In genomic region chr20:10673176-10673830, GRCh38 we compare ENCODE assay signal across 8 cellular contexts. TPM values are rescaled to one million over a fixed set of nuclear protein-coding genes. Genes with fewer than 3 reads are reported as not detected.
DNase-seq lines count a peak whose midpoint lies in the region; ATAC-seq and TF ChIP-seq lines count a peak whose summit lies in the region.

No MANE protein-coding gene starts in this region.

- DNase-seq in AG20443 (ENCODE audit: low spot score): peak; percentile 59
- DNase-seq in GM23338 (ENCODE audit: low spot score): peak; percentile 83
- DNase-seq in RPMI8226: peak; percentile 60
- peak; percentile 42 for DNase-seq in colonic mucosa
- peak; percentile 44 to 92 for DNase-seq in left lung
- DNase-seq in activated gamma-delta T cell (lab: John Stamatoyannopoulos, UW): no peak
- no peak for DNase-seq in NCI-H1048 (lab: John Stamatoyannopoulos, UW)

- H2AFZ ChIP-seq in GM23338: no peak overlapping the region

- H3K9ac ChIP-seq in colonic mucosa (ENCODE audit: low read depth in 2 of 2, low read length in 2 of 2) (peak overlapping the region; percentile 90 to 99), subcutaneous abdominal adipose tissue (ENCODE audit: low read length in 5 of 5) (peak overlapping the region in 4 of 5 donors; percentile 82 to 92 (median 88))

- H3K4me1 ChIP-seq in GM23338 (ENCODE audit: insufficient read depth): peaks cover 38% of the 10 kb centered on the region
- no peaks in the 10 kb centered on the region for H3K4me1 ChIP-seq in colonic mucosa
- peaks cover 9 to 55% of the 10 kb centered on the region in 2 donors for H3K4me1 ChIP-seq in left lung
- H3K4me1 ChIP-seq in subcutaneous abdominal adipose tissue (ENCODE audit: control insufficient read depth in 5 of 5, insufficient read depth in 5 of 5, low read length in 5 of 5): peaks cover 7 to 51% (median 41%) of the 10 kb centered on the region in 5 donors

- H3K27me3 Mint-ChIP-seq in GM23338 (ENCODE audit: insufficient read depth, low read depth, poor library complexity): peaks cover 20% of the 10 kb centered on the region

- H3K9me3 Mint-ChIP-seq in GM23338: no peaks in the 10 kb centered on the region

- H3K27me3 ChIP-seq in GM23338 (ENCODE audit: insufficient read depth) (peaks cover 8% of the 10 kb centered on the region; the same call in 1 of the 2 replicates), colonic mucosa (no peaks in the 10 kb centered on the region), left lung (peaks cover 0 to 11% of the 10 kb centered on the region in 2 donors), subcutaneous abdominal adipose tissue (ENCODE audit: control insufficient read depth in 5 of 5, insufficient read depth in 4 of 5, low read length in 5 of 5) (no peaks in the 10 kb centered on the region)

- no peak for TF ChIP-seq CTCF in GM23338 (conservative IDR thresholded peaks at IDR 0.05; ENCODE audit: low read depth in 2 of 2)
- TF ChIP-seq CTCF in colonic mucosa (IDR thresholded peaks at IDR 0.05): no peak
- no peak for TF ChIP-seq CTCF in left lung (IDR thresholded peaks at IDR 0.05)

- peak overlapping the region; percentile 98 for H3K27ac Mint-ChIP-seq in GM23338

- 0 out of 2 replicates have a peak, but pooled peaks cover 5% of the 10 kb centered on the region for H3F3A ChIP-seq in GM23338 (replicated peaks; ENCODE audit: low read depth)

- peaks cover 20% of the 10 kb centered on the region for H3K36me3 Mint-ChIP-seq in GM23338 (ENCODE audit: low read depth)

- no peaks in the 10 kb centered on the region for H3K9me2 ChIP-seq in GM23338 (ENCODE audit: insufficient read depth)

- H4K20me1 ChIP-seq in GM23338 (replicated peaks; ENCODE audit: insufficient read depth): no peaks in the 10 kb centered on the region

- peak; percentile 10 for ATAC-seq in GM23338
- peak; percentile 7 for ATAC-seq in left lung

- H3K4me3 Mint-ChIP-seq in GM23338: peak overlapping the region; percentile 94

- H3K4me3 ChIP-seq in GM23338: peak overlapping the region; percentile 92
- H3K4me3 ChIP-seq in colonic mucosa: peak overlapping the region; percentile 77
- peak overlapping the region; percentile 73 to 82 for H3K4me3 ChIP-seq in left lung
- peak overlapping the region; percentile 74 to 96 (median 94) for H3K4me3 ChIP-seq in subcutaneous abdominal adipose tissue (ENCODE audit: low read depth in 1 of 5, low read length in 5 of 5)

- H3K9me3 ChIP-seq in colonic mucosa (no peaks in the 10 kb centered on the region), left lung (no peaks in the 10 kb centered on the region), subcutaneous abdominal adipose tissue (ENCODE audit: control insufficient read depth in 5 of 5, low read length in 5 of 5) (no peaks in the 10 kb centered on the region)

- H3K4me1 Mint-ChIP-seq in GM23338: peaks cover 45% of the 10 kb centered on the region

- peak overlapping the region; percentile 82 for H3K27ac ChIP-seq in GM23338 (ENCODE audit: low read depth)
- peak overlapping the region; percentile 100 for H3K27ac ChIP-seq in colonic mucosa
- H3K27ac ChIP-seq in left lung: peak overlapping the region; percentile 98 to 99
- peak overlapping the region; percentile 93 for H3K27ac ChIP-seq in subcutaneous abdominal adipose tissue (ENCODE audit: low read depth, low read length)

- H3K36me3 ChIP-seq in GM23338 (ENCODE audit: insufficient read depth): no peaks in the 10 kb centered on the region
- no peaks in the 10 kb centered on the region for H3K36me3 ChIP-seq in colonic mucosa
- peaks cover 0 to 8% of the 10 kb centered on the region in 2 donors for H3K36me3 ChIP-seq in left lung
- peaks cover 1 to 8% (median 5%) of the 10 kb centered on the region in 5 donors for H3K36me3 ChIP-seq in subcutaneous abdominal adipose tissue (ENCODE audit: control insufficient read depth in 5 of 5, insufficient read depth in 5 of 5, low read length in 5 of 5)

- peak overlapping the region; percentile 99 for H3K4me2 ChIP-seq in GM23338

- intact Hi-C loops in colonic mucosa (cut with DNase I) (loop anchor here (5.0 to 10.0 kb wide), 3 partner anchors 239 to 599 kb away; partner anchors contain the start of genes MKKS and SLX4IP), left lung (cut with DNase I) (loop anchor here in 1 of 2 donors (10.0 kb wide), 2 partner anchors 541 to 591 kb away; no protein-coding TSS in a partner anchor)

- peaks cover 47% of the 10 kb centered on the region for H3K79me2 ChIP-seq in GM23338 (replicated peaks; ENCODE audit: insufficient read depth)

TF ChIP-seq in GM23338, 12 proteins besides CTCF, POLR2A, EP300 and RAD21:
- TF ChIP-seq CREB1 (CRISPR knock-in tag; IDR thresholded peaks at IDR 0.05; ENCODE audit: low read depth): no peak
- TF ChIP-seq POLR2AphosphoS5 (IDR thresholded peaks at IDR 0.05; ENCODE audit: low read depth): no peak
- TF ChIP-seq, protein P1, sequence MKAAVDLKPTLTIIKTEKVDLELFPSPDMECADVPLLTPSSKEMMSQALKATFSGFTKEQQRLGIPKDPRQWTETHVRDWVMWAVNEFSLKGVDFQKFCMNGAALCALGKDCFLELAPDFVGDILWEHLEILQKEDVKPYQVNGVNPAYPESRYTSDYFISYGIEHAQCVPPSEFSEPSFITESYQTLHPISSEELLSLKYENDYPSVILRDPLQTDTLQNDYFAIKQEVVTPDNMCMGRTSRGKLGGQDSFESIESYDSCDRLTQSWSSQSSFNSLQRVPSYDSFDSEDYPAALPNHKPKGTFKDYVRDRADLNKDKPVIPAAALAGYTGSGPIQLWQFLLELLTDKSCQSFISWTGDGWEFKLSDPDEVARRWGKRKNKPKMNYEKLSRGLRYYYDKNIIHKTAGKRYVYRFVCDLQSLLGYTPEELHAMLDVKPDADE (IDR thresholded peaks at IDR 0.05): 0 out of 2 replicates have a peak, but pooled peaks have one; percentile 24
- TF ChIP-seq EZH2 (IDR thresholded peaks at IDR 0.05; ENCODE audit: low read depth, unreplicated experiment): no peak
- no peak for TF ChIP-seq EZH2phosphoT487 (IDR thresholded peaks at IDR 0.05; ENCODE audit: unreplicated experiment)

RNA-seq across cellular contexts. Expression of gene JAG1, which starts 0.5 kb away (rescaled TPM):
- total RNA-seq in GM23338 (2014; rRNA removed; shearing (Covaris generic)): 42.0 and 46.5 TPM in 2 replicates
- polyA plus RNA-seq in GM23338 (2016; fragmentation: Nextera tagmentation; extraction: Ambion mirVana): 7.1 and 9.7 TPM in 2 replicates
- 100 to 1,000 TPM in 1 of 2 donors, 10 to 100 TPM in 1; 66.5 to 102 TPM for total RNA-seq in colonic mucosa
- 10 to 100 TPM; 31.2 to 65.0 TPM for total RNA-seq in left lung

Comparison
In these comparisons a context has a peak if more than half of its experiments do, and no peak if none do; other contexts are left out.
1. DNase-seq: peak in AG20443 (single experiment), GM23338 (single experiment), RPMI8226 (single experiment), colonic mucosa (single experiment) and left lung (2 of 2); none in activated gamma-delta T cell (single experiment) and NCI-H1048 (single experiment).
2. Peak in every context shown above with its lines, with median percentiles within 50 percentile points of each other: H3K27ac ChIP-seq and H3K4me3 ChIP-seq.